In genomic region chr6:159693128-159693893, GRCh38 we compare ENCODE assay signal across 8 cellular contexts. TPM values are rescaled to one million over a fixed set of nuclear protein-coding genes. Genes with fewer than 3 reads are reported as not detected.
A peak's percentile ranks its signal among the peaks of the same experiment; 100 is the strongest.
DNase-seq lines count a peak whose midpoint lies in the region; ATAC-seq, FAIRE-seq and TF ChIP-seq lines count a peak whose summit lies in the region.

TSS of gene SOD2 (minus strand) at chr6:159693241. CDS start at chr6:159693167, 74 bp downstream.

- H3K9me3 ChIP-seq in WERI-Rb-1 (ENCODE audit: severe bottlenecking) (no peaks in the 10 kb centered on the region), breast epithelium (no peaks in the 10 kb centered on the region), small intestine (ENCODE audit: control insufficient read depth, low read depth) (no peaks in the 10 kb centered on the region)

- in situ Hi-C loops in ACHN (cut with HindIII; ENCODE audit: low pct_ligation_motif_present, low pct_unique_long_range_greater_than_20kb, low sequenced_read_pairs), result no loop called here

- TF ChIP-seq CTCF in WERI-Rb-1 (IDR thresholded peaks at IDR 0.05; ENCODE audit: low read depth, low read length), result no peak
- no peak for TF ChIP-seq CTCF in breast epithelium (IDR thresholded peaks at IDR 0.05)

- peak; percentile 81 for DNase-seq in ACHN
- DNase-seq in NCI-H2171 treated with DMSO at 0.1 percent for 48 hours (lab: John Stamatoyannopoulos, UW), result peak; percentile 81
- DNase-seq in WERI-Rb-1, result peak; percentile 89
- peak; percentile 69 to 74 for DNase-seq in breast epithelium (ENCODE audit: low spot score in 2 of 2)
- peak; percentile 93 for DNase-seq in iPS-NIHi11 (ENCODE audit: low spot score)
- DNase-seq in small intestine, result peak; percentile 93

- H3K27me3 ChIP-seq in WERI-Rb-1 (ENCODE audit: insufficient read depth, low read depth, severe bottlenecking) (no peaks in the 10 kb centered on the region), breast epithelium (no peaks in the 10 kb centered on the region), small intestine (ENCODE audit: control insufficient read depth in 2 of 2, insufficient read depth in 2 of 2, low read length in 2 of 2) (no peaks in the 10 kb centered on the region)

- H3K36me3 ChIP-seq in WERI-Rb-1 (peaks cover 10% of the 10 kb centered on the region), breast epithelium (no peaks in the 10 kb centered on the region), small intestine (ENCODE audit: control insufficient read depth in 2 of 2, insufficient read depth in 2 of 2, low read length in 2 of 2) (peaks cover 3 to 4% of the 10 kb centered on the region in 2 donors)

- no peak for FAIRE-seq in small intestine (lab: Jason Lieb, UNC)

- whole genome bisulfite sequencing in small intestine, 3 donors, result 0 to 1% (median 0%) methylated on average over 38 to 74 of the region's 74 CpGs

- peak; percentile 78 for ATAC-seq in GM18867 (IDR thresholded peaks at IDR 0.05; ENCODE audit: unreplicated experiment)
- peak; percentile 72 for ATAC-seq in HG03095 (IDR thresholded peaks at IDR 0.05; ENCODE audit: unreplicated experiment)

- intact Hi-C loops in breast epithelium (cut with DNase I; ENCODE audit: low total_unique reads), result loop anchor here (2.0 to 5.0 kb wide), 2 partner anchors 33 to 94 kb away; partner anchors contain the start of genes TCP1 and WTAP

- TF ChIP-seq POLR2A in breast epithelium (IDR thresholded peaks at IDR 0.05), result peak; percentile 55

- H3K27ac ChIP-seq in WERI-Rb-1, result peak within 1 kb of the TSS; percentile 97
- H3K27ac ChIP-seq in breast epithelium, result peak within 1 kb of the TSS; percentile 93 to 97
- peak within 1 kb of the TSS; percentile 94 to 99 for H3K27ac ChIP-seq in small intestine (ENCODE audit: low read depth in 1 of 2, low read length in 1 of 2)

- H3K4me1 ChIP-seq in breast epithelium (peaks cover 0 to 11% of the 10 kb centered on the region in 2 donors), small intestine (ENCODE audit: control insufficient read depth in 2 of 2, insufficient read depth in 1 of 2, low read depth in 1 of 2, low read length in 1 of 2) (peaks cover 5 to 9% of the 10 kb centered on the region in 2 donors)

- peak within 1 kb of the TSS; percentile 81 for H3K4me3 ChIP-seq in WERI-Rb-1 (ENCODE audit: low read depth, low read length)
- H3K4me3 ChIP-seq in breast epithelium, result peak within 1 kb of the TSS; percentile 94 to 95 (median 95)
- H3K4me3 ChIP-seq in small intestine (ENCODE audit: low read depth in 1 of 2, low read length in 2 of 2), result peak within 1 kb of the TSS; percentile 83 to 89

RNA-seq across cellular contexts. Expression of gene SOD2, which starts in this region (rescaled TPM):
- total RNA-seq in breast epithelium, result 1,000 to 10,000 TPM in 2 of 3 donors, 100 to 1,000 TPM in 1; 999 to 1,273 (median 1,163) TPM
- 100 to 1,000 TPM in 2 of 3 donors, 10 to 100 TPM in 1; 81.6 to 250 (median 134) TPM for polyA plus RNA-seq in small intestine

Comparison
In these comparisons a context has a peak if more than half of its experiments do, and no peak if none do; other contexts are left out.
1. Peak in every context shown above with its lines: DNase-seq, ATAC-seq, H3K4me3 ChIP-seq and H3K27ac ChIP-seq.